1 cellular context compared by ENCODE assay signal in genomic region chr2:219002395-219003266, GRCh38.
A peak's percentile ranks its signal among the peaks of the same experiment; 100 is the strongest.
TF ChIP-seq lines count a peak whose summit lies in the region.

No MANE protein-coding gene starts in this region.

TF ChIP-seq in K562, 482 proteins besides CTCF, POLR2A, EP300 and RAD21 (continues in another document):
- TF ChIP-seq ZFPM2 (CRISPR knock-in tag; IDR thresholded peaks at IDR 0.05) (no peak), ELF4 (CRISPR knock-in tag; IDR thresholded peaks at IDR 0.05) (no peak), HDAC1 (IDR thresholded peaks at IDR 0.05) (no peak), ILK (tag; IDR thresholded peaks at IDR 0.05; ENCODE audit: borderline replicate concordance, low read depth) (no peak), CAMTA2 (CRISPR knock-in tag; conservative IDR thresholded peaks at IDR 0.05) (no peak), VEZF1 (CRISPR knock-in tag; IDR thresholded peaks at IDR 0.05) (peak; percentile 61), ZNF764 (CRISPR knock-in tag; IDR thresholded peaks at IDR 0.05; ENCODE audit: low read depth) (no peak), ARNT (IDR thresholded peaks at IDR 0.05) (no peak), ZNF655 (CRISPR knock-in tag; IDR thresholded peaks at IDR 0.05) (no peak), HNRNPUL1 (IDR thresholded peaks at IDR 0.05; ENCODE audit: low read length) (no peak), PATZ1 (CRISPR knock-in tag; IDR thresholded peaks at IDR 0.05; ENCODE audit: borderline replicate concordance) (no peak), NCOA2 (IDR thresholded peaks at IDR 0.05; ENCODE audit: partially characterized antibody in 2 of 2) (no peak), CREM (IDR thresholded peaks at IDR 0.05; ENCODE audit: low read depth) (0 out of 2 replicates have a peak, but pooled peaks have one; percentile 10), ZNF232 (CRISPR knock-in tag; IDR thresholded peaks at IDR 0.05) (no peak), CBFA2T2 (conservative IDR thresholded peaks at IDR 0.05) (no peak), ZNF253 (CRISPR knock-in tag; conservative IDR thresholded peaks at IDR 0.05) (no peak), RCOR1 (IDR thresholded peaks at IDR 0.05; ENCODE audit: borderline replicate concordance in 1 of 2, low read depth in 2 of 2, low read length in 2 of 2) (0 out of 4 replicates have a peak, but pooled peaks of 1 of the 2 experiments have one; percentile 9), SOX6 (IDR thresholded peaks at IDR 0.05) (no peak), MCM5 (IDR thresholded peaks at IDR 0.05; ENCODE audit: low read depth) (no peak), TEAD2 (tag; IDR thresholded peaks at IDR 0.05) (no peak), RERE (CRISPR knock-in tag; IDR thresholded peaks at IDR 0.05; ENCODE audit: borderline replicate concordance) (no peak), ZBTB49 (CRISPR knock-in tag; IDR thresholded peaks at IDR 0.05; ENCODE audit: borderline replicate concordance) (no peak), NFE2 (IDR thresholded peaks at IDR 0.05; ENCODE audit: low read depth) (no peak), KAT2B (IDR thresholded peaks at IDR 0.05; ENCODE audit: low read depth, low read length) (no peak), KDM4B (IDR thresholded peaks at IDR 0.05; ENCODE audit: borderline replicate concordance in 2 of 2, low read depth in 1 of 2) (no peak), ZNF668 (CRISPR knock-in tag; IDR thresholded peaks at IDR 0.05) (no peak), ZNF133 (CRISPR knock-in tag; IDR thresholded peaks at IDR 0.05) (no peak), NR3C1 (CRISPR knock-in tag; IDR thresholded peaks at IDR 0.05) (no peak), SP1 (CRISPR knock-in tag; IDR thresholded peaks at IDR 0.05) (0 out of 2 replicates have a peak, but pooled peaks have one; percentile 33), MBD1 (CRISPR knock-in tag; IDR thresholded peaks at IDR 0.05) (no peak), IRF9 (tag; IDR thresholded peaks at IDR 0.05) (no peak), SMAD1 (IDR thresholded peaks at IDR 0.05; ENCODE audit: low read depth, low read length, partially characterized antibody) (no peak), CTCFL (IDR thresholded peaks at IDR 0.05; ENCODE audit: borderline replicate concordance, insufficient read depth, low read depth, low read length, poor library complexity, severe bottlenecking) (peak; percentile 82), ZNF398 (CRISPR knock-in tag; IDR thresholded peaks at IDR 0.05) (no peak), CBX2 (IDR thresholded peaks at IDR 0.05; ENCODE audit: insufficient read depth, low read length, poor library complexity, severe bottlenecking) (no peak), ZNF695 (CRISPR knock-in tag; IDR thresholded peaks at IDR 0.05) (no peak), SPI1 (IDR thresholded peaks at IDR 0.05; ENCODE audit: borderline replicate concordance, low read depth, low read length) (no peak), ZNF740 (CRISPR knock-in tag; IDR thresholded peaks at IDR 0.05) (no peak), ZNF740 (tag; IDR thresholded peaks at IDR 0.05) (no peak), KDM5B (IDR thresholded peaks at IDR 0.05; ENCODE audit: insufficient replicate concordance, low read depth, low read length) (no peak), ZFP1 (CRISPR knock-in tag; IDR thresholded peaks at IDR 0.05) (no peak), DACH1 (IDR thresholded peaks at IDR 0.05; ENCODE audit: partially characterized antibody) (no peak), CEBPB (tag; IDR thresholded peaks at IDR 0.05) (no peak)
